ENCODE assay signal across 17 cellular contexts in the genomic region with DNA sequence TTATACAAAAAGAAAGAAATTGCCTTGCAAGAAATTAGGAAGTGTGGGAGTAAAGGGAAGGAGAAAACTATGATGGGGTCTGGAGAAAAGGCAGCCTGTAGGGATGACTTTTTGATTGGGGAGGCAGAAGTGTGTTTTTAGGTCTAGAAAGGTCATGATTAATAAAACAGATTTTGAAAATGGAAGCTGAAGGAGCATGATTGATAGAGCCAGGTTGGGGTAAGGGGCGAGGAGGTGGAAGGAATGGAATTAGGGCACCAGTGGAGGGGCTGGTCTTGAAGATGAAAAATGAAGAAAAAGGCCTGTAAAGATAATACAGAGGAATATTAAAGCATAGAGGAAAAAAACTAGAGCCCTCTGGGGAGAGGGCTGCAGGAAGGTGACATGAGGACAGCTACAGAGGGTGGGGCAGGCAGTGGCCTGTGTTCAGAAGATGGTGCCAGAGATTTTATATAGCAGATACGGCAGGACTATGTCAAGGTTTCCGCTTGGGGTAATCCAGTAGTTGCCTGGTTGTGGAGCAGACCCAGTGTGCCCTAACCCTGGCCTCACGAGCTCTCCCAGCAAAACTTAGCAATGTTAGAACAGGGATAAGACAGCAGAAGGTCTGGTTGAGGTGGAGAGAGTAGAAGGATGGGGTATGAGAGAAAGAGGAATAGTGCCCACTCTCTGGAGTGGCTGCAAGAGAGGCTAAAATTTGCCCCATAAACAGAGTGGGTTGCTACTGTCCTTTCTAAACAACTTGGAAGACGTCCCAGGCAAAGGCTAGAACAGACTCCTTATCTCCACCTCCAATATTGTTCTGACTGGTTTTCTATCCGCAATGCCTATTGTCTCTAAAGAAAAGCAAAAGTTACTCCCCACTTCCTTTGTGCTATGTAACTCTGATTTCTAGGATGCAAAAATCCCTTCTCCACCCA.
"Had no signal": no experiment of that assay in that cellular context is flagged by ENCODE, and none has a peak within 500 bp of the region (broad histone marks: within the 10 kb centered on the region; RNA-seq: fewer than 3 reads in every experiment).

No MANE protein-coding gene starts in this region.

- H3K27me3 ChIP-seq: ovary, tibial artery, vagina had no signal

- DNase-seq: activated CD4-positive, CD25-positive, alpha-beta regulatory T cell treated with anti-CD3 and anti-CD28 coated beads, Interleukin-2, amount 50 U/mL, for 72 hours; activated CD8-positive, alpha-beta memory T cell treated with anti-CD3 and anti-CD28 coated beads, Interleukin-2, amount 10 ng/mL, durations not matched to agents 7 days and 5 days; activated naive CD4-positive, alpha-beta T cell treated with anti-CD3 and anti-CD28 coated beads for 36 hours; activated naive CD8-positive, alpha-beta T cell treated with anti-CD3 and anti-CD28 coated beads, Interleukin-2, amount 50 U/mL, for 24 hours; activated T-cell treated with anti-CD3 and anti-CD28 coated beads, Interleukin-2, amount 50 U/mL, for 1 hour; aorta; glutamatergic neuron; immature natural killer cell; naive B cell; ovary; stimulated activated CD4-positive, alpha-beta T cell treated with anti-CD3 and anti-CD28 coated beads, Interleukin-2, amount 100 ng/mL, for 48 hours; stimulated activated naive B cell treated with anti-CD40 and anti-IgM and Interleukin-4, amounts not matched to agents 10 μg/mL and 1 μg/mL and 100 μg/mL, for 72 hours; T-helper 2 cell; tibial artery had no signal

- H2AFZ ChIP-seq: neural progenitor cell had no signal

- H3K27ac ChIP-seq: neural progenitor cell, ovary, tibial artery, vagina had no signal

- H3K4me1 ChIP-seq: tibial artery, vagina had no signal

- H3K4me2 ChIP-seq: neural progenitor cell had no signal

- H3K4me3 ChIP-seq: lung, neural progenitor cell, ovary, tibial artery, vagina had no signal

- H3K9me3 ChIP-seq: ovary, tibial artery, vagina had no signal

- H3K9ac ChIP-seq: neural progenitor cell had no signal

- H3K36me3 ChIP-seq: neural progenitor cell, ovary, tibial artery, vagina had no signal
